Comparison of ENCODE assay signal across 33 cellular contexts in the genomic region with DNA sequence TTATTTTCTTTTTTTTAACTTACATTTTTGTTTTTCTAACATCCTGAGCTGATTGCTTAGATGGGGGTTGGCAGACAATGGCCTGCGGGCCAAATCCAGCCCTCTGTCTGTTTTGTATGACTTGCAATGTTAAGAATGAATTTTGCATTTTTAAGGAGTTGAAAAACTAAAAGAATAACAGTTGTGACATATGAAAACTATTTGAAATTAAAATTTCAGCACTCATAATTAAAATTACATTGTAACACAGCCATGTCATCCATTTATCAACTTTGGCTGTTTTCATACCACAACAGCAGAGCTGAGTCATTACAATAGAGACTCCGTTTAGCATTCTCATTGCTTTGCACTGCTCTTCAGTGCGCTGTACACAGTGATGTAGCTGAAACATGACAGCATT.
DNase-seq lines count a peak whose midpoint lies in the region; ATAC-seq and TF ChIP-seq lines count a peak whose summit lies in the region.
"Had no signal": no experiment of that assay in that cellular context is flagged by ENCODE, and none has a peak within 500 bp of the region (broad histone marks: within the 10 kb centered on the region; RNA-seq: fewer than 3 reads in every experiment).

No MANE protein-coding gene starts in this region.

- ATAC-seq in natural killer cell treated with Interleukin-12 subunit alpha and Interleukin-12 subunit beta and Interleukin-15 and Interleukin-18, amount 100 ng/mL, for 72 hours: no peak
- ATAC-seq: gastrocnemius medialis; GM12878; left cardiac atrium; stimulated activated memory B cell treated with anti-CD40 and anti-IgM and Interleukin-4, amounts not matched to agents 10 μg/mL and 1 μg/mL and 100 μg/mL, for 72 hours had no signal

- no peak for TF ChIP-seq CTCF in cardiac fibroblast (IDR thresholded peaks at IDR 0.05; ENCODE audit: low read depth, low read length)
- no peak for TF ChIP-seq CTCF in osteoblast (IDR thresholded peaks at IDR 0.05; ENCODE audit: extremely low read depth, low read depth, low read length)
- TF ChIP-seq CTCF in spleen (IDR thresholded peaks at IDR 0.05 in 8 of 11, conservative IDR thresholded peaks at IDR 0.05 in 3 of 11): no peak
- no peak for TF ChIP-seq CTCF in glutamatergic neuron (IDR thresholded peaks at IDR 0.05; ENCODE audit: partially characterized antibody, unreplicated experiment)

- no peaks in the 10 kb centered on the region for H3K4me1 ChIP-seq in osteoblast (ENCODE audit: insufficient read depth, low read length)
- no peaks in the 10 kb centered on the region for H3K4me1 ChIP-seq in spleen
- H3K4me1 ChIP-seq: Caco-2, gastrocnemius medialis, Peyer's patch had no signal

- H3K4me3 ChIP-seq in cardiac fibroblast (replicated peaks in 1 of 2; ENCODE audit: low read depth in 2 of 2, low read length in 2 of 2): no peak overlapping the region
- H3K4me3 ChIP-seq in osteoblast (ENCODE audit: insufficient read depth, low read length): no peak overlapping the region
- no peak overlapping the region for H3K4me3 ChIP-seq in spleen
- H3K4me3 ChIP-seq: gastrocnemius medialis, GM12878, Peyer's patch had no signal

- no peaks in the 10 kb centered on the region for H3K9me3 Mint-ChIP-seq in natural killer cell treated with Interleukin-12 subunit alpha and Interleukin-12 subunit beta and Interleukin-15 and Interleukin-18, amount 100 ng/mL, for 72 hours
- H3K9me3 Mint-ChIP-seq in glutamatergic neuron (ENCODE audit: unreplicated experiment): no peaks in the 10 kb centered on the region
- H3K9me3 Mint-ChIP-seq: activated T-helper 2 cell treated with anti-CD3 and anti-CD28 coated beads, Interferon-gamma antibody, Interleukin-2, Interleukin-4, amounts not matched to agents 10 μg/mL and 5 μg/mL and 100 μg/mL, durations not matched to agents 14 hours and 24 hours and 36 hours; nephron; stimulated activated memory B cell treated with anti-CD40 and anti-IgM and Interleukin-4, amounts not matched to agents 10 μg/mL and 1 μg/mL and 100 μg/mL, for 72 hours; type B pancreatic cell had no signal

- H3K4me3 Mint-ChIP-seq in natural killer cell treated with Interleukin-12 subunit alpha and Interleukin-12 subunit beta and Interleukin-15 and Interleukin-18, amount 100 ng/mL, for 72 hours: no peak overlapping the region
- H3K4me3 Mint-ChIP-seq in glutamatergic neuron (ENCODE audit: unreplicated experiment): no peak overlapping the region
- H3K4me3 Mint-ChIP-seq: nephron; stimulated activated memory B cell treated with anti-CD40 and anti-IgM and Interleukin-4, amounts not matched to agents 10 μg/mL and 1 μg/mL and 100 μg/mL, for 72 hours; type B pancreatic cell had no signal

- peak; percentile 52 for DNase-seq in AG20443 (ENCODE audit: low spot score)
- peak; percentile 1 for DNase-seq in M059J (ENCODE audit: low read depth)
- DNase-seq in cardiac fibroblast (ENCODE audit: low read depth in 2 of 2): peak; percentile 16 to 61
- DNase-seq in osteoblast (ENCODE audit: insufficient read length, low spot score, missing footprints): peak; percentile 43
- no peak for DNase-seq in H4 (ENCODE audit: low spot score)
- no peak for DNase-seq in natural killer cell treated with Interleukin-12 subunit alpha and Interleukin-12 subunit beta and Interleukin-15 and Interleukin-18, amount 100 ng/mL, for 72 hours (ENCODE audit: low spot score)
- DNase-seq in spleen: no peak
- DNase-seq in glutamatergic neuron: no peak
- DNase-seq: activated CD4-positive, alpha-beta T cell treated with anti-CD3 and anti-CD28 coated beads for 4 hours; activated naive CD4-positive, alpha-beta T cell treated with anti-CD3 and anti-CD28 coated beads, Interleukin-2, amount 50 U/mL, for 16 hours; Caco-2; cortex of kidney; DMS79; erythroblast; gastrocnemius medialis; HCEC 1CT; hippocampal formation; left cardiac atrium; NCI-H1417 treated with DMSO at 0.1 percent for 48 hours; NCI-H2081; NCI-H345; NCI-H748 treated with DMSO at 0.1 percent for 48 hours; Peyer's patch; SHP77; substantia nigra had no signal

- intact Hi-C loops in spleen (cut with DNase I; ENCODE audit: low total_unique reads): no loop called here

- 77 to 94% (median 87%) methylated on average over 3 of the region's 3 CpGs for WGBS in spleen, 5 donors

- TF ChIP-seq POLR2A in spleen (IDR thresholded peaks at IDR 0.05): no peak

- H3K4me2 ChIP-seq in osteoblast (ENCODE audit: insufficient read depth, low read length): no peak overlapping the region
- H3K4me2 ChIP-seq: KMS-11 had no signal

- H3K27ac ChIP-seq in osteoblast (ENCODE audit: low read depth, low read length) (no peak overlapping the region), spleen (no peak overlapping the region)
- H3K27ac ChIP-seq: C4-2B, gastrocnemius medialis, KMS-11, Peyer's patch, VCaP had no signal

- no peaks in the 10 kb centered on the region for H3K79me2 ChIP-seq in osteoblast (ENCODE audit: insufficient read depth, low read length)

- H4K20me1 ChIP-seq in osteoblast (ENCODE audit: insufficient read depth, low read length): no peaks in the 10 kb centered on the region

- no peaks in the 10 kb centered on the region for H3K27me3 ChIP-seq in osteoblast (ENCODE audit: insufficient read depth, low read length)
- H3K27me3 ChIP-seq in spleen (replicated peaks in 1 of 7): no peaks in the 10 kb centered on the region
- H3K27me3 ChIP-seq: gastrocnemius medialis, Peyer's patch had no signal

- H3K9me3 ChIP-seq in osteoblast (ENCODE audit: low read depth, low read length): no peaks in the 10 kb centered on the region
- H3K9me3 ChIP-seq in spleen: no peaks in the 10 kb centered on the region
- H3K9me3 ChIP-seq: Caco-2, gastrocnemius medialis, Peyer's patch had no signal

- H2AFZ ChIP-seq in osteoblast (ENCODE audit: low read length): no peak overlapping the region

- no peaks in the 10 kb centered on the region for H3K36me3 Mint-ChIP-seq in natural killer cell treated with Interleukin-12 subunit alpha and Interleukin-12 subunit beta and Interleukin-15 and Interleukin-18, amount 100 ng/mL, for 72 hours
- H3K36me3 Mint-ChIP-seq in glutamatergic neuron (ENCODE audit: unreplicated experiment): no peaks in the 10 kb centered on the region
- H3K36me3 Mint-ChIP-seq: stimulated activated memory B cell treated with anti-CD40 and anti-IgM and Interleukin-4, amounts not matched to agents 10 μg/mL and 1 μg/mL and 100 μg/mL, for 72 hours; type B pancreatic cell had no signal

- H3K36me3 ChIP-seq in osteoblast (ENCODE audit: insufficient read depth, low read length): no peaks in the 10 kb centered on the region
- H3K36me3 ChIP-seq in spleen: no peaks in the 10 kb centered on the region
- H3K36me3 ChIP-seq: gastrocnemius medialis, Peyer's patch had no signal

- no peaks in the 10 kb centered on the region for H3K27me3 Mint-ChIP-seq in natural killer cell treated with Interleukin-12 subunit alpha and Interleukin-12 subunit beta and Interleukin-15 and Interleukin-18, amount 100 ng/mL, for 72 hours
- H3K27me3 Mint-ChIP-seq in glutamatergic neuron (ENCODE audit: unreplicated experiment): no peaks in the 10 kb centered on the region
- H3K27me3 Mint-ChIP-seq: stimulated activated memory B cell treated with anti-CD40 and anti-IgM and Interleukin-4, amounts not matched to agents 10 μg/mL and 1 μg/mL and 100 μg/mL, for 72 hours; type B pancreatic cell had no signal

- H3K4me1 Mint-ChIP-seq in natural killer cell treated with Interleukin-12 subunit alpha and Interleukin-12 subunit beta and Interleukin-15 and Interleukin-18, amount 100 ng/mL, for 72 hours (ENCODE audit: low read depth in 2 of 2): no peaks in the 10 kb centered on the region
- H3K4me1 Mint-ChIP-seq in glutamatergic neuron (ENCODE audit: low read depth, unreplicated experiment): no peaks in the 10 kb centered on the region
- H3K4me1 Mint-ChIP-seq: nephron; stimulated activated memory B cell treated with anti-CD40 and anti-IgM and Interleukin-4, amounts not matched to agents 10 μg/mL and 1 μg/mL and 100 μg/mL, for 72 hours had no signal

- no peak overlapping the region for H3K27ac Mint-ChIP-seq in natural killer cell treated with Interleukin-12 subunit alpha and Interleukin-12 subunit beta and Interleukin-15 and Interleukin-18, amount 100 ng/mL, for 72 hours
- H3K27ac Mint-ChIP-seq in glutamatergic neuron (ENCODE audit: unreplicated experiment): no peak overlapping the region
- H3K27ac Mint-ChIP-seq: activated T-helper 2 cell treated with anti-CD3 and anti-CD28 coated beads, Interferon-gamma antibody, Interleukin-2, Interleukin-4, amounts not matched to agents 10 μg/mL and 5 μg/mL and 100 μg/mL, durations not matched to agents 14 hours and 24 hours and 36 hours; nephron; stimulated activated memory B cell treated with anti-CD40 and anti-IgM and Interleukin-4, amounts not matched to agents 10 μg/mL and 1 μg/mL and 100 μg/mL, for 72 hours; type B pancreatic cell had no signal

Comparison
In these comparisons a context has a peak if more than half of its experiments do, and no peak if none do; other contexts are left out.
1. DNase-seq: peak in AG20443 (single experiment), M059J (single experiment), cardiac fibroblast (2 of 2) and osteoblast (single experiment); none in H4 (single experiment), natural killer cell treated with Interleukin-12 subunit alpha and Interleukin-12 subunit beta and Interleukin-15 and Interleukin-18, amount 100 ng/mL, for 72 hours (single experiment), spleen (single experiment) and glutamatergic neuron (single experiment).